1 cellular context compared by ENCODE assay signal in the genomic region with DNA sequence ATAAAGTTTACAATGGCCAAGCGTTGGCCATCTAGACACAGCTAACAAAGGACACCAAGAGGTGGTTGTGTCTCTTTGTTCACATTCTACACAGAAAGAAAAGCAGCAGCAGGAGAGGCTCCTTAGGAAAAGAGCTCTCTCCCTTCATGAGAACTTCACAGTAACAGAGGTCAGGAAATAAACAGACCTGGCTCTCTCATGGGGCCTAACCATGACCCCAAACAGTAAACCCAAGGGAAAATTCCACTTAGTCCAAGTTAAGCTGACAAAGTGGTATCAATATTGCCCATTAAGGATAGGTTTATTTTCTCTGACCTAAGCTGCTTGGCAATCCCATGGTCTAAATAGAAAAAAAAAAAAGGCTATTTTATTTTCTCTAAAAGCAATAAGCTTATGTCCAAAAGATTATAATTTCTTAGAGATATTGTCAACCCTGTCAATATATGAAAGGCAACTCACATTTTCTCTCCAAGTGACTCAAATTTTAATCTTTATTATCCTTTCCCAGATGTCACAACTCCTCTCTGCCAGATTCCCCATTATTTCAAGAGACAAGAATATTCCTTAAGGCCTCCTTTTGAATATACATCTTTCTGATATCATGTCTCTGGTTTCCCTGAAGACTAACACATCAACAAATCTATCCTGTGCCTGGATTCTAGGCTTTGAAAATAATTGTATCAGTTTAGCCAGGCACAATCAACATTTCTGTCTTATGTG.
TF ChIP-seq lines count a peak whose summit lies in the region.

No MANE protein-coding gene starts in this region.

TF ChIP-seq in HepG2, 621 proteins besides CTCF, POLR2A, EP300 and RAD21 (continued from another document):
- TF ChIP-seq, protein P1, sequence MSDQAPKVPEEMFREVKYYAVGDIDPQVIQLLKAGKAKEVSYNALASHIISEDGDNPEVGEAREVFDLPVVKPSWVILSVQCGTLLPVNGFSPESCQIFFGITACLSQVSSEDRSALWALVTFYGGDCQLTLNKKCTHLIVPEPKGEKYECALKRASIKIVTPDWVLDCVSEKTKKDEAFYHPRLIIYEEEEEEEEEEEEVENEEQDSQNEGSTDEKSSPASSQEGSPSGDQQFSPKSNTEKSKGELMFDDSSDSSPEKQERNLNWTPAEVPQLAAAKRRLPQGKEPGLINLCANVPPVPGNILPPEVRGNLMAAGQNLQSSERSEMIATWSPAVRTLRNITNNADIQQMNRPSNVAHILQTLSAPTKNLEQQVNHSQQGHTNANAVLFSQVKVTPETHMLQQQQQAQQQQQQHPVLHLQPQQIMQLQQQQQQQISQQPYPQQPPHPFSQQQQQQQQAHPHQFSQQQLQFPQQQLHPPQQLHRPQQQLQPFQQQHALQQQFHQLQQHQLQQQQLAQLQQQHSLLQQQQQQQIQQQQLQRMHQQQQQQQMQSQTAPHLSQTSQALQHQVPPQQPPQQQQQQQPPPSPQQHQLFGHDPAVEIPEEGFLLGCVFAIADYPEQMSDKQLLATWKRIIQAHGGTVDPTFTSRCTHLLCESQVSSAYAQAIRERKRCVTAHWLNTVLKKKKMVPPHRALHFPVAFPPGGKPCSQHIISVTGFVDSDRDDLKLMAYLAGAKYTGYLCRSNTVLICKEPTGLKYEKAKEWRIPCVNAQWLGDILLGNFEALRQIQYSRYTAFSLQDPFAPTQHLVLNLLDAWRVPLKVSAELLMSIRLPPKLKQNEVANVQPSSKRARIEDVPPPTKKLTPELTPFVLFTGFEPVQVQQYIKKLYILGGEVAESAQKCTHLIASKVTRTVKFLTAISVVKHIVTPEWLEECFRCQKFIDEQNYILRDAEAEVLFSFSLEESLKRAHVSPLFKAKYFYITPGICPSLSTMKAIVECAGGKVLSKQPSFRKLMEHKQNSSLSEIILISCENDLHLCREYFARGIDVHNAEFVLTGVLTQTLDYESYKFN (CRISPR knock-in tag; conservative IDR thresholded peaks at IDR 0.05): peak; percentile 52
